Comparison of ENCODE assay signal across 10 cellular contexts in the genomic region with DNA sequence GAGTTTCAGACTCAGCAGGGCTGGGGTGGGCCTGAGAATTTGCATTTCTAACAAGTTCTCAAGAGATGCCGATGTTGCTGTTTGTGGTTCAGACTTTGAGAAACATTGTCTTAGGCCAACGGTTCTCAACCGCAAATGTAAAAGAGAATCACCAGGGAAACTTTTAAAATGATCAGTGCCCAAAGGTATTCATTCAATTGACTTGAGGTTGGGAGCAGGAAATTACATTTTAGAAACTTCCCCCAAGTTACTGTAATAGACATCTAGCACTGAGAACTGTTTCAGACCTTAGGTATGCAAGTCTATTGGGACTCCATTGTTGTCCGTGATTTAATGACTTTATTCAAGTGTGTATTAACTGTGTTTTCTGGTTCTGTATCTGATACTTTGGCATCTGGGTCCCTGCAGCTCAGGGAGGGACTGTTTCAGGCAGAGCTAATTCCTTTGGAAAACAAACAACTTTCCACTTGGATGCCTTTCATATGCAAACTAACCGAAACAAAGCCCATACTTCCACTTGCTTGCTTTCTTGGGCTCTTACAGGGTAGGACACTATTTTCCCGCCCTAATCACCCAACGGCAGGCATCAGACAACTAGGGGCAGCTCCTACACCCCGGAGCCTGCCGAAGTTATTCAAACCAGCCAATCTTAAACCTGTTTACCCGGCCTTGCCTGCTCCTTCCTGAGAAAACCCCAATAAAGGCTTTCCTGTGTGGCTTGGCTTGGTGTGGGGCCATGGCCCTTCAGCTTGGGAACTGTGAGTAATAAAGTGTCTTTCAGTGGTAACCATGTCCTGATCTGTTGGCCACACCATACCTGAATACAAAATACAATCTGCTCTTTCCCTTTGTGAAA.
DNase-seq lines count a peak whose midpoint lies in the region; ATAC-seq and TF ChIP-seq lines count a peak whose summit lies in the region.
"Had no signal": no experiment of that assay in that cellular context is flagged by ENCODE, and none has a peak within 500 bp of the region (broad histone marks: within the 10 kb centered on the region; RNA-seq: fewer than 3 reads in every experiment).

No MANE protein-coding gene starts in this region.

- no peaks in the 10 kb centered on the region for H3K36me3 Mint-ChIP-seq in chondrocyte (ENCODE audit: low read depth)
- H3K36me3 Mint-ChIP-seq in activated T-cell treated with anti-CD3 and anti-CD28 coated beads, Interleukin-2, amount 50 U/mL, for 24 hours (ENCODE audit: low read depth) = no peaks in the 10 kb centered on the region
- H3K36me3 Mint-ChIP-seq: activated naive CD8-positive, alpha-beta T cell treated with anti-CD3 and anti-CD28 coated beads for 36 hours had no signal

- H3K4me1 Mint-ChIP-seq in chondrocyte (ENCODE audit: low read depth) = no peaks in the 10 kb centered on the region
- H3K4me1 Mint-ChIP-seq in activated T-cell treated with anti-CD3 and anti-CD28 coated beads, Interleukin-2, amount 50 U/mL, for 24 hours (ENCODE audit: low read depth) = no peaks in the 10 kb centered on the region
- H3K4me1 Mint-ChIP-seq: activated naive CD8-positive, alpha-beta T cell treated with anti-CD3 and anti-CD28 coated beads for 36 hours had no signal

- TF ChIP-seq CTCF in GM13977 (IDR thresholded peaks at IDR 0.05; ENCODE audit: extremely low read depth, insufficient read depth, missing control alignments) = no peak
- TF ChIP-seq CTCF in chondrocyte (IDR thresholded peaks at IDR 0.05) = no peak

- no peaks in the 10 kb centered on the region for H3K9me3 Mint-ChIP-seq in chondrocyte (ENCODE audit: low read depth)
- H3K9me3 Mint-ChIP-seq in activated T-cell treated with anti-CD3 and anti-CD28 coated beads, Interleukin-2, amount 50 U/mL, for 24 hours = no peaks in the 10 kb centered on the region
- H3K9me3 Mint-ChIP-seq: activated naive CD8-positive, alpha-beta T cell treated with anti-CD3 and anti-CD28 coated beads for 36 hours had no signal

- in situ Hi-C loops in GM13977 (cut with MboI; ENCODE audit: low pct_unique_long_range_greater_than_20kb, low sequenced_read_pairs, unreplicated experiment) = loop anchor here (25.0 kb wide), 1 partner anchor 556 kb away; no protein-coding TSS in a partner anchor

- no peak overlapping the region for H3K4me3 Mint-ChIP-seq in chondrocyte (ENCODE audit: unreplicated experiment)
- no peak overlapping the region for H3K4me3 Mint-ChIP-seq in activated T-cell treated with anti-CD3 and anti-CD28 coated beads, Interleukin-2, amount 50 U/mL, for 24 hours
- H3K4me3 Mint-ChIP-seq: activated naive CD8-positive, alpha-beta T cell treated with anti-CD3 and anti-CD28 coated beads for 36 hours had no signal

- ATAC-seq in GM21528 (IDR thresholded peaks at IDR 0.05; ENCODE audit: low FRiP score, unreplicated experiment) (peak; percentile 63), HG03558 (IDR thresholded peaks at IDR 0.05; ENCODE audit: extremely low read depth, unreplicated experiment) (peak; percentile 65)

- H3K27me3 Mint-ChIP-seq in chondrocyte (ENCODE audit: low read depth) = peaks cover 1% of the 10 kb centered on the region
- no peaks in the 10 kb centered on the region for H3K27me3 Mint-ChIP-seq in activated T-cell treated with anti-CD3 and anti-CD28 coated beads, Interleukin-2, amount 50 U/mL, for 24 hours
- H3K27me3 Mint-ChIP-seq: activated naive CD8-positive, alpha-beta T cell treated with anti-CD3 and anti-CD28 coated beads for 36 hours had no signal

- DNase-seq in GM13977 (ENCODE audit: low spot score) (peak; percentile 44), iPS-NIHi7 (ENCODE audit: extremely low spot score) (peak; percentile 73), chondrocyte (ENCODE audit: low spot score) (no peak), NCI-H2029 treated with DMSO at 0.1 percent for 48 hours (lab: John Stamatoyannopoulos, UW) (no peak)
- no peak for DNase-seq in stimulated activated naive CD4-positive, alpha-beta T cell (lab: John Stamatoyannopoulos, UW)
- DNase-seq in activated T-cell treated with anti-CD3 and anti-CD28 coated beads, Interleukin-2, amount 50 U/mL, for 24 hours = no peak
- DNase-seq: activated naive CD8-positive, alpha-beta T cell treated with anti-CD3 and anti-CD28 coated beads for 36 hours; posterior cingulate gyrus had no signal

- no peak overlapping the region for H3K27ac Mint-ChIP-seq in chondrocyte (ENCODE audit: unreplicated experiment)
- no peak overlapping the region for H3K27ac Mint-ChIP-seq in activated T-cell treated with anti-CD3 and anti-CD28 coated beads, Interleukin-2, amount 50 U/mL, for 24 hours
- H3K27ac Mint-ChIP-seq: activated naive CD8-positive, alpha-beta T cell treated with anti-CD3 and anti-CD28 coated beads for 36 hours had no signal

Comparison
In these comparisons a context has a peak if more than half of its experiments do, and no peak if none do; other contexts are left out.
1. DNase-seq: peak in GM13977 (single experiment) and iPS-NIHi7 (single experiment); none in chondrocyte (single experiment), NCI-H2029 treated with DMSO at 0.1 percent for 48 hours (single experiment), stimulated activated naive CD4-positive, alpha-beta T cell (0 of 6) and activated T-cell treated with anti-CD3 and anti-CD28 coated beads, Interleukin-2, amount 50 U/mL, for 24 hours (single experiment).